25 cellular contexts compared by ENCODE assay signal in genomic region chr5:168425997-168426863, GRCh38.
DNase-seq lines count a peak whose midpoint lies in the region; ATAC-seq and TF ChIP-seq lines count a peak whose summit lies in the region.
"Had no signal": no experiment of that assay in that cellular context is flagged by ENCODE, and none has a peak within 500 bp of the region (broad histone marks: within the 10 kb centered on the region; RNA-seq: fewer than 3 reads in every experiment).

No MANE protein-coding gene starts in this region.

- no peak overlapping the region for H2AK5ac ChIP-seq in IMR-90 (ENCODE audit: low read depth, low read length)

- CTCF ChIA-PET in A673 (lab: Charles Lee) (no interaction called here), IMR-90 (lab: Yijun Ruan, JAX) (no interaction called here)

- H4K8ac ChIP-seq in IMR-90 (ENCODE audit: low read depth in 2 of 2, low read length in 2 of 2), result no peak overlapping the region

- ATAC-seq in IMR-90 (ENCODE audit: low read depth) (no peak), GM19452 (IDR thresholded peaks at IDR 0.05; ENCODE audit: unreplicated experiment) (no peak), HG03280 (IDR thresholded peaks at IDR 0.05; ENCODE audit: unreplicated experiment) (no peak)
- ATAC-seq: HCT116, Panc1, WTC11 had no signal

- H3K4me3 ChIP-seq in A673 (ENCODE audit: low read depth, low read length, poor library complexity, severe bottlenecking) (no peak overlapping the region), IMR-90 (ENCODE audit: insufficient read depth, low read depth, low read length) (no peak overlapping the region)
- H3K4me3 ChIP-seq: adrenal gland, left ventricle myocardium inferior, prostate gland, thoracic aorta had no signal

- no peak overlapping the region for H3K18ac ChIP-seq in IMR-90 (ENCODE audit: low read depth, low read length)

- no peak overlapping the region for H3K27ac ChIP-seq in A673 (ENCODE audit: low read depth, low read length, poor library complexity, severe bottlenecking)
- no peak overlapping the region for H3K27ac ChIP-seq in IMR-90 (ENCODE audit: insufficient read depth, low read length)
- H3K27ac ChIP-seq: adrenal gland, brain microvascular endothelial cell, left ventricle myocardium inferior, prostate gland, thoracic aorta had no signal

- H2AK9ac ChIP-seq in IMR-90 (replicated peaks; ENCODE audit: low read depth, low read length, poor library complexity), result peak overlapping the region; percentile 66

- H2BK120ac ChIP-seq in IMR-90 (ENCODE audit: low read depth, low read length), result no peak overlapping the region

- H2AFZ ChIP-seq in IMR-90 (replicated peaks; ENCODE audit: low read length, poor library complexity), result no peak overlapping the region

- intact Hi-C loops in A673 (cut with micrococcal nuclease; ENCODE audit: unreplicated experiment), result no loop called here
- intact Hi-C loops in IMR-90 (cut with micrococcal nuclease), result no loop called here

- no peaks in the 10 kb centered on the region for H3K36me3 ChIP-seq in A673 (ENCODE audit: insufficient read depth, low read length, poor library complexity, severe bottlenecking)
- peaks cover 12% of the 10 kb centered on the region for H3K36me3 ChIP-seq in IMR-90 (ENCODE audit: control insufficient read depth, insufficient read depth, low read length)
- H3K36me3 ChIP-seq: adrenal gland, brain microvascular endothelial cell, left ventricle myocardium inferior, prostate gland, thoracic aorta had no signal

- TF ChIP-seq CTCF in A673 (conservative IDR thresholded peaks at IDR 0.05; ENCODE audit: low read depth, low read length) (no peak), IMR-90 (conservative IDR thresholded peaks at IDR 0.05; ENCODE audit: low read depth, low read length) (no peak), neural crest cell (conservative IDR thresholded peaks at IDR 0.05) (no peak)

- peak overlapping the region; percentile 57 for H3K27ac Mint-ChIP-seq in neural crest cell (ENCODE audit: unreplicated experiment)
- H3K27ac Mint-ChIP-seq: activated naive CD4-positive, alpha-beta T cell treated with anti-CD3 and anti-CD28 coated beads for 36 hours; activated T-helper 1 cell treated with anti-CD3 and anti-CD28 coated beads, Interleukin-12 subunit alpha, Interleukin-12 subunit beta, Interleukin-2, Interleukin-4 antibody, amounts not matched to agents 30 ng/mL and 10 ng/mL and 1 ng/mL, durations not matched to agents 14 hours and 24 hours and 36 hours; WTC11 had no signal

- POLR2A ChIA-PET in A673 (lab: Charles Lee; ENCODE audit: low non-redundant PET) (no interaction called here), IMR-90 (lab: Charles Lee; ENCODE audit: unreplicated experiment) (no interaction called here)

- no peak overlapping the region for H3K14ac ChIP-seq in IMR-90 (replicated peaks; ENCODE audit: low read depth, low read length)

- H2BK5ac ChIP-seq in IMR-90 (ENCODE audit: low read depth, low read length, poor library complexity, severe bottlenecking), result no peak overlapping the region

- H3K9me1 ChIP-seq in IMR-90 (ENCODE audit: insufficient read depth, low read length), result peaks cover 4% of the 10 kb centered on the region; the same call in 1 of the 2 replicates

- no peak overlapping the region for H3K9ac ChIP-seq in IMR-90 (ENCODE audit: low read depth, low read length)

- no peak for TF ChIP-seq RAD21 in IMR-90 (IDR thresholded peaks at IDR 0.05; ENCODE audit: low read length)

- no peak overlapping the region; the same call in 1 of the 2 replicates for H3K23ac ChIP-seq in IMR-90 (ENCODE audit: low read depth, low read length)

- DNase-seq in A673 (ENCODE audit: low spot score) (peak; percentile 70), IMR-90 (no peak), NCI-H82 (lab: John Stamatoyannopoulos, UW) (peak; percentile 97), neural crest cell (ENCODE audit: low read depth, low spot score) (no peak), amygdala (lab: John Stamatoyannopoulos, UW) (no peak), NCI-H1930 (lab: John Stamatoyannopoulos, UW) (no peak)
- DNase-seq: activated naive CD4-positive, alpha-beta T cell treated with anti-CD3 and anti-CD28 coated beads for 36 hours; adrenal gland; brain microvascular endothelial cell; DND-41; left ventricle myocardium inferior; mesendoderm; MV-4-11; NCI-H2029 treated with DMSO at 0.1 percent for 48 hours; SHP77; stimulated activated naive CD4-positive, alpha-beta T cell treated with Interleukin-2 at 50 U/mL for 16 hours; SW 1271 had no signal

- WGBS in IMR-90 (ENCODE audit: extremely low coverage in 2 of 2, insufficient read length in 1 of 2), 2 experiments, result no CpG with 5 or more reads among the region's 17 CpGs

- no peaks in the 10 kb centered on the region for H3K27me3 ChIP-seq in A673 (replicated peaks; ENCODE audit: insufficient read depth, low read depth, low read length, poor library complexity)
- no peaks in the 10 kb centered on the region for H3K27me3 ChIP-seq in IMR-90 (ENCODE audit: control insufficient read depth, insufficient read depth, low read length)
- H3K27me3 ChIP-seq: adrenal gland, brain microvascular endothelial cell had no signal

- H3K4me3 Mint-ChIP-seq in neural crest cell, result no peak overlapping the region
- H3K4me3 Mint-ChIP-seq: activated naive CD4-positive, alpha-beta T cell treated with anti-CD3 and anti-CD28 coated beads for 36 hours; activated T-helper 1 cell treated with anti-CD3 and anti-CD28 coated beads, Interleukin-12 subunit alpha, Interleukin-12 subunit beta, Interleukin-2, Interleukin-4 antibody, amounts not matched to agents 30 ng/mL and 10 ng/mL and 1 ng/mL, durations not matched to agents 14 hours and 24 hours and 36 hours; WTC11 had no signal

- H2BK15ac ChIP-seq in IMR-90 (ENCODE audit: low read depth, low read length), result no peak overlapping the region

- no peaks in the 10 kb centered on the region for H3K9me3 ChIP-seq in A673 (ENCODE audit: low read depth, low read length, poor library complexity, severe bottlenecking)
- H3K9me3 ChIP-seq in IMR-90 (ENCODE audit: control insufficient read depth, insufficient read depth, low read length), result no peaks in the 10 kb centered on the region
- H3K9me3 ChIP-seq: adrenal gland, left ventricle myocardium inferior, prostate gland, thoracic aorta had no signal

- H3K4me1 Mint-ChIP-seq in neural crest cell, result no peaks in the 10 kb centered on the region
- H3K4me1 Mint-ChIP-seq: WTC11 had no signal

- H3K79me1 ChIP-seq in IMR-90 (ENCODE audit: low read depth in 1 of 2, low read length in 2 of 2), result no peaks in the 10 kb centered on the region

- peaks cover 2% of the 10 kb centered on the region for H3K36me3 Mint-ChIP-seq in neural crest cell (ENCODE audit: low read depth)

- no peak overlapping the region for H2BK20ac ChIP-seq in IMR-90 (ENCODE audit: low read depth, low read length)

- dilution Hi-C loops in IMR-90 (cut with HindIII; ENCODE audit: low sequenced_read_pairs, unreplicated experiment), result no loop called here

- H3K56ac ChIP-seq in IMR-90 (ENCODE audit: extremely low read depth, insufficient read depth, low read length), result no peak overlapping the region

- no peaks in the 10 kb centered on the region for H3K9me3 Mint-ChIP-seq in neural crest cell
- H3K9me3 Mint-ChIP-seq: activated naive CD4-positive, alpha-beta T cell treated with anti-CD3 and anti-CD28 coated beads for 36 hours; activated T-helper 1 cell treated with anti-CD3 and anti-CD28 coated beads, Interleukin-12 subunit alpha, Interleukin-12 subunit beta, Interleukin-2, Interleukin-4 antibody, amounts not matched to agents 30 ng/mL and 10 ng/mL and 1 ng/mL, durations not matched to agents 14 hours and 24 hours and 36 hours; WTC11 had no signal

- H3K4ac ChIP-seq in IMR-90 (ENCODE audit: low read depth, low read length), result no peak overlapping the region

- H3K4me2 ChIP-seq in IMR-90 (ENCODE audit: low read depth, low read length), result no peak overlapping the region

- in situ Hi-C loops in IMR-90 (cut with MboI; ENCODE audit: low sequenced_read_pairs), result loop anchor here (25.0 kb wide), 1 partner anchor 139 kb away; the partner anchor contains the start of gene WWC1

- no peak overlapping the region for H4K91ac ChIP-seq in IMR-90 (ENCODE audit: insufficient read depth, low read depth, low read length)

- H4K20me1 ChIP-seq in IMR-90 (ENCODE audit: insufficient read depth, low read length), result no peaks in the 10 kb centered on the region

- H3K27me3 Mint-ChIP-seq in neural crest cell (ENCODE audit: low read depth), result no peaks in the 10 kb centered on the region

- H4K5ac ChIP-seq in IMR-90 (ENCODE audit: low read depth, low read length), result no peak overlapping the region

- no peak for TF ChIP-seq POLR2A in IMR-90 (IDR thresholded peaks at IDR 0.05; ENCODE audit: low read depth, low read length)

- BruUV-seq in A673 (replicated peaks; lab: Mats Ljungman, UMichigan), result no TSS peak
- no TSS peak for BruUV-seq in IMR-90 (replicated peaks; lab: Mats Ljungman, UMichigan)

- peaks cover 17% of the 10 kb centered on the region for H3K4me1 ChIP-seq in A673 (ENCODE audit: insufficient read depth, low read length, poor library complexity, severe bottlenecking)
- peaks cover 4% of the 10 kb centered on the region for H3K4me1 ChIP-seq in IMR-90 (ENCODE audit: control insufficient read depth, insufficient read depth, low read length)
- H3K4me1 ChIP-seq: adrenal gland, left ventricle myocardium inferior had no signal

TF ChIP-seq in IMR-90, 13 proteins besides CTCF, POLR2A, EP300 and RAD21 (continues in another document):
- TF ChIP-seq USF2 (IDR thresholded peaks at IDR 0.05; ENCODE audit: low read depth, low read length), result no peak
- no peak for TF ChIP-seq NFE2L2 (IDR thresholded peaks at IDR 0.05; ENCODE audit: low read depth, low read length)
- TF ChIP-seq FOS (IDR thresholded peaks at IDR 0.05; ENCODE audit: low read depth, low read length), result no peak
- no peak for TF ChIP-seq MAZ (IDR thresholded peaks at IDR 0.05; ENCODE audit: borderline replicate concordance, low read depth, low read length)
- TF ChIP-seq RCOR1 (IDR thresholded peaks at IDR 0.05; ENCODE audit: insufficient replicate concordance, low read length), result no peak
- no peak for TF ChIP-seq MXI1 (IDR thresholded peaks at IDR 0.05; ENCODE audit: borderline replicate concordance, low read depth, low read length)
- no peak for TF ChIP-seq BHLHE40 (IDR thresholded peaks at IDR 0.05; ENCODE audit: low read depth, low read length)

Comparison
In these comparisons a context has a peak if more than half of its experiments do, and no peak if none do; other contexts are left out.
1. DNase-seq: peak in A673 (single experiment) and NCI-H82 (single experiment); none in IMR-90 (single experiment), neural crest cell (single experiment), amygdala (0 of 56) and NCI-H1930 (0 of 2).